Comparison of ENCODE assay signal across 21 cellular contexts in genomic region chr12:90069711-90070110, GRCh38.
A peak's percentile ranks its signal among the peaks of the same experiment; 100 is the strongest.
DNase-seq lines count a peak whose midpoint lies in the region; ATAC-seq lines count a peak whose summit lies in the region.
"Had no signal": no experiment of that assay in that cellular context is flagged by ENCODE, and none has a peak within 500 bp of the region (broad histone marks: within the 10 kb centered on the region; RNA-seq: fewer than 3 reads in every experiment).

No MANE protein-coding gene starts in this region.

- H4K8ac ChIP-seq in trophoblast cell (ENCODE audit: low read depth, low read length) = no peak overlapping the region

- H3K27ac Mint-ChIP-seq in activated CD4-positive, alpha-beta T cell treated with anti-CD3 and anti-CD28 coated beads, Interleukin-2, amount 10 ng/mL, durations not matched to agents 24 days and 14 days = no peak overlapping the region
- no peak overlapping the region for H3K27ac Mint-ChIP-seq in CD8-positive, alpha-beta memory T cell
- H3K27ac Mint-ChIP-seq: GM23338, H9, HFFc6 had no signal

- no peak overlapping the region for H2AFZ ChIP-seq in trophoblast cell (ENCODE audit: insufficient read depth, low read length, poor library complexity)
- H2AFZ ChIP-seq: GM23338 had no signal

- peak overlapping the region; percentile 67 for H4K91ac ChIP-seq in trophoblast cell (ENCODE audit: low read depth, low read length)

- H3K79me2 ChIP-seq in trophoblast cell (ENCODE audit: control insufficient read depth, insufficient read depth, low read length, poor library complexity) = no peaks in the 10 kb centered on the region

- H3K27ac ChIP-seq in trophoblast cell (ENCODE audit: low read depth, low read length) = peak overlapping the region; percentile 73
- H3K27ac ChIP-seq in CD8-positive, alpha-beta memory T cell (ENCODE audit: low read depth, low read length) = no peak overlapping the region
- H3K27ac ChIP-seq: A549 had no signal

- no peak overlapping the region for H3K14ac ChIP-seq in trophoblast cell (ENCODE audit: low read length)

- WGBS in trophoblast cell (ENCODE audit: extremely low coverage, insufficient coverage, insufficient read length) = no CpG with 5 or more reads among the region's 2 CpGs

- no peaks in the 10 kb centered on the region for H3K9me3 ChIP-seq in trophoblast cell (ENCODE audit: insufficient read depth, low read depth, low read length)
- H3K9me3 ChIP-seq in CD8-positive, alpha-beta memory T cell (ENCODE audit: low read length) = no peaks in the 10 kb centered on the region
- H3K9me3 ChIP-seq: A549, Caco-2 had no signal

- H3K4me1 Mint-ChIP-seq in activated CD4-positive, alpha-beta T cell treated with anti-CD3 and anti-CD28 coated beads, Interleukin-2, amount 10 ng/mL, durations not matched to agents 24 days and 14 days = no peaks in the 10 kb centered on the region
- H3K4me1 Mint-ChIP-seq in CD8-positive, alpha-beta memory T cell = no peaks in the 10 kb centered on the region

- CTCF ChIA-PET in CD8-positive, alpha-beta memory T cell (lab: Charles Lee) = no interaction called here

- peak overlapping the region; percentile 68 for H2BK5ac ChIP-seq in trophoblast cell (ENCODE audit: low read depth, low read length, poor library complexity)

- H3K4me3 ChIP-seq in trophoblast cell (ENCODE audit: low read depth, low read length) = no peak overlapping the region
- H3K4me3 ChIP-seq in CD8-positive, alpha-beta memory T cell (ENCODE audit: low read length) = no peak overlapping the region
- H3K4me3 ChIP-seq: A549, GM12878, GM23338 had no signal

- H2AK5ac ChIP-seq in trophoblast cell (ENCODE audit: low read length) = no peak overlapping the region

- peaks cover 13% of the 10 kb centered on the region for H3K9me3 Mint-ChIP-seq in activated CD4-positive, alpha-beta T cell treated with anti-CD3 and anti-CD28 coated beads, Interleukin-2, amount 10 ng/mL, durations not matched to agents 24 days and 14 days
- H3K9me3 Mint-ChIP-seq in CD8-positive, alpha-beta memory T cell = peaks cover 0 to 3% (median 2%) of the 10 kb centered on the region in 5 donors
- H3K9me3 Mint-ChIP-seq: H9, HFFc6 had no signal

- H3K4me2 ChIP-seq in trophoblast cell (ENCODE audit: low read length) = no peak overlapping the region
- H3K4me2 ChIP-seq: A549, GM23338 had no signal

- no peaks in the 10 kb centered on the region for H3K27me3 ChIP-seq in trophoblast cell (ENCODE audit: insufficient read depth, low read length)
- H3K27me3 ChIP-seq in CD8-positive, alpha-beta memory T cell (ENCODE audit: insufficient read depth, low read length, poor library complexity, severe bottlenecking) = no peaks in the 10 kb centered on the region

- H2BK12ac ChIP-seq in trophoblast cell (ENCODE audit: low read length) = peak overlapping the region; percentile 37

- POLR2A ChIA-PET in CD8-positive, alpha-beta memory T cell (lab: Charles Lee) = no interaction called here

- no peak overlapping the region for H4K12ac ChIP-seq in trophoblast cell (ENCODE audit: low read depth, low read length)

- peaks cover 0 to 9% of the 10 kb centered on the region in 2 experiments for H3K4me1 ChIP-seq in trophoblast cell (ENCODE audit: control insufficient read depth in 1 of 2, insufficient read depth in 2 of 2, low read length in 2 of 2)
- H3K4me1 ChIP-seq in CD8-positive, alpha-beta memory T cell (ENCODE audit: insufficient read depth, low read length) = no peaks in the 10 kb centered on the region
- H3K4me1 ChIP-seq: A549 had no signal

- no peak overlapping the region for H3K18ac ChIP-seq in trophoblast cell (ENCODE audit: low read length)

- intact Hi-C loops in activated CD4-positive, alpha-beta T cell treated with anti-CD3 and anti-CD28 coated beads, Interleukin-2, amount 10 ng/mL, durations not matched to agents 24 days and 14 days (cut with micrococcal nuclease) = no loop called here

- H3K27me3 Mint-ChIP-seq in activated CD4-positive, alpha-beta T cell treated with anti-CD3 and anti-CD28 coated beads, Interleukin-2, amount 10 ng/mL, durations not matched to agents 24 days and 14 days = peaks cover 6% of the 10 kb centered on the region
- peaks cover 5 to 14% of the 10 kb centered on the region in 2 donors for H3K27me3 Mint-ChIP-seq in CD8-positive, alpha-beta memory T cell

- no peaks in the 10 kb centered on the region for H3K36me3 Mint-ChIP-seq in activated CD4-positive, alpha-beta T cell treated with anti-CD3 and anti-CD28 coated beads, Interleukin-2, amount 10 ng/mL, durations not matched to agents 24 days and 14 days (ENCODE audit: low read depth)
- peaks cover 0 to 15% (median 2%) of the 10 kb centered on the region in 3 donors for H3K36me3 Mint-ChIP-seq in CD8-positive, alpha-beta memory T cell

- DNase-seq in activated CD4-positive, alpha-beta T cell treated with anti-CD3 and anti-CD28 coated beads, Interleukin-2, amount 10 ng/mL, durations not matched to agents 24 days and 14 days = peak; percentile 8
- DNase-seq in activated CD4-positive, alpha-beta T cell treated with anti-CD3 and anti-CD28 coated beads, Interleukin-2, amount 50 U/mL, for 1 hour = no peak
- DNase-seq in NCI-H446 (lab: John Stamatoyannopoulos, UW) (peak; percentile 8 to 77), cerebellar nuclear complex (lab: John Stamatoyannopoulos, UW) (peak; percentile 43 to 68), trophoblast cell (no peak), GF-D8 (lab: John Stamatoyannopoulos, UW) (no peak)
- DNase-seq in CD8-positive, alpha-beta memory T cell = no peak
- DNase-seq: 8988T; ACHN; AML-193; Caco-2; CD4-positive, alpha-beta memory T cell; DMS53; DMS79 treated with DMSO at 0.1 percent for 48 hours; H9; HFFc6 had no signal

- H3K36me3 ChIP-seq in trophoblast cell (ENCODE audit: control insufficient read depth in 1 of 2, insufficient read depth in 2 of 2, low read length in 2 of 2) = no peaks in the 10 kb centered on the region
- no peaks in the 10 kb centered on the region for H3K36me3 ChIP-seq in CD8-positive, alpha-beta memory T cell (ENCODE audit: insufficient read depth, low read length)

- no peak overlapping the region for H3K4me3 Mint-ChIP-seq in activated CD4-positive, alpha-beta T cell treated with anti-CD3 and anti-CD28 coated beads, Interleukin-2, amount 10 ng/mL, durations not matched to agents 24 days and 14 days
- H3K4me3 Mint-ChIP-seq in CD8-positive, alpha-beta memory T cell = no peak overlapping the region
- H3K4me3 Mint-ChIP-seq: CD4-positive, alpha-beta memory T cell; GM23338; H9; HFFc6 had no signal

- no peak overlapping the region for H3K9ac ChIP-seq in trophoblast cell (ENCODE audit: low read length)

- H3K23ac ChIP-seq in trophoblast cell (ENCODE audit: low read length) = no peak overlapping the region

- no peak for ATAC-seq in GM19463 (IDR thresholded peaks at IDR 0.05; ENCODE audit: unreplicated experiment)
- ATAC-seq: A549, GM12878, GM23338, HCT116 had no signal

- peaks cover 11% of the 10 kb centered on the region for H3K79me1 ChIP-seq in trophoblast cell (ENCODE audit: low read length)

- peak overlapping the region; percentile 55 for H2BK120ac ChIP-seq in trophoblast cell (ENCODE audit: insufficient read depth, low read length, poor library complexity)

- H3K4ac ChIP-seq in trophoblast cell (ENCODE audit: low read depth, low read length) = no peak overlapping the region

Comparison
In these comparisons a context has a peak if more than half of its experiments do, and no peak if none do; other contexts are left out.
1. DNase-seq: peak in activated CD4-positive, alpha-beta T cell treated with anti-CD3 and anti-CD28 coated beads, Interleukin-2, amount 10 ng/mL, durations not matched to agents 24 days and 14 days (single experiment), NCI-H446 (2 of 2) and cerebellar nuclear complex (2 of 2); none in activated CD4-positive, alpha-beta T cell treated with anti-CD3 and anti-CD28 coated beads, Interleukin-2, amount 50 U/mL, for 1 hour (single experiment), trophoblast cell (0 of 2), CD8-positive, alpha-beta memory T cell (0 of 5) and GF-D8 (single experiment).